Comparison of ENCODE assay signal across 7 cellular contexts in genomic region chr6:26371799-26372198, GRCh38. TPM values are rescaled to one million over a fixed set of nuclear protein-coding genes. Genes with fewer than 3 reads are reported as not detected.
A peak's percentile ranks its signal among the peaks of the same experiment; 100 is the strongest.
DNase-seq lines count a peak whose midpoint lies in the region; ATAC-seq and TF ChIP-seq lines count a peak whose summit lies in the region.
"Not testable (repeated sequence)": the region's sequence is repeated elsewhere in the genome, so short reads cannot be mapped to it uniquely, and the experiment has no call there.

No MANE protein-coding gene starts in this region.

- intact Hi-C loops in CD4-positive, alpha-beta T cell (cut with DNase I, micrococcal nuclease); activated CD8-positive, alpha-beta T cell treated with anti-CD3 and anti-CD28 coated beads for 36 hours (cut with micrococcal nuclease): not testable (repeated sequence)

- not testable (repeated sequence) for ATAC-seq in CD4-positive, alpha-beta T cell (ENCODE audit: poor library complexity); activated CD8-positive, alpha-beta T cell treated with anti-CD3 and anti-CD28 coated beads for 36 hours; activated naive CD8-positive, alpha-beta T cell treated with anti-CD3 and anti-CD28 coated beads, Interleukin-2, amount 50 U/mL, for 24 hours; central memory CD8-positive, alpha-beta T cell (replicated peaks; ENCODE audit: extremely low read depth, poor library complexity, severe bottlenecking); naive thymus-derived CD8-positive, alpha-beta T cell

- not testable (repeated sequence) for H3K27me3 ChIP-seq in CD4-positive, alpha-beta T cell (ENCODE audit: control insufficient read depth, insufficient read depth, low read length); Loucy (ENCODE audit: insufficient read depth, low read length, poor library complexity, severe bottlenecking)

- not testable (repeated sequence) for H3K4me3 ChIP-seq in Loucy (ENCODE audit: low read length, poor library complexity, severe bottlenecking)

- H3K4me1 Mint-ChIP-seq in CD4-positive, alpha-beta T cell (ENCODE audit: low read depth): peaks cover 58% of the 10 kb centered on the region
- peaks cover 51% of the 10 kb centered on the region for H3K4me1 Mint-ChIP-seq in activated CD8-positive, alpha-beta T cell treated with anti-CD3 and anti-CD28 coated beads for 36 hours (ENCODE audit: low read depth)
- peaks cover 74% of the 10 kb centered on the region for H3K4me1 Mint-ChIP-seq in activated naive CD4-positive, alpha-beta T cell treated with anti-CD3 and anti-CD28 coated beads, Interleukin-2, amount 50 U/mL, for 24 hours
- peaks cover 48% of the 10 kb centered on the region for H3K4me1 Mint-ChIP-seq in activated naive CD8-positive, alpha-beta T cell treated with anti-CD3 and anti-CD28 coated beads, Interleukin-2, amount 50 U/mL, for 24 hours
- H3K4me1 Mint-ChIP-seq in central memory CD8-positive, alpha-beta T cell: peaks cover 72% of the 10 kb centered on the region
- peaks cover 37 to 78% (median 73%) of the 10 kb centered on the region in 4 donors for H3K4me1 Mint-ChIP-seq in naive thymus-derived CD8-positive, alpha-beta T cell

- H3K4me3 Mint-ChIP-seq in CD4-positive, alpha-beta T cell; activated CD8-positive, alpha-beta T cell treated with anti-CD3 and anti-CD28 coated beads for 36 hours; activated naive CD4-positive, alpha-beta T cell treated with anti-CD3 and anti-CD28 coated beads, Interleukin-2, amount 50 U/mL, for 24 hours; activated naive CD8-positive, alpha-beta T cell treated with anti-CD3 and anti-CD28 coated beads, Interleukin-2, amount 50 U/mL, for 24 hours; central memory CD8-positive, alpha-beta T cell: not testable (repeated sequence)
- peak overlapping the region in 3 of 10 donors; percentile 10 to 60 (median 54) for H3K4me3 Mint-ChIP-seq in naive thymus-derived CD8-positive, alpha-beta T cell

- H2AFZ ChIP-seq in Loucy (ENCODE audit: low read length): not testable (repeated sequence)

- TF ChIP-seq CTCF in CD4-positive, alpha-beta T cell (IDR thresholded peaks at IDR 0.05); Loucy (conservative IDR thresholded peaks at IDR 0.05; ENCODE audit: low read length); activated CD8-positive, alpha-beta T cell treated with anti-CD3 and anti-CD28 coated beads for 36 hours (IDR thresholded peaks at IDR 0.05): not testable (repeated sequence)

- H3K27ac ChIP-seq in CD4-positive, alpha-beta T cell (ENCODE audit: low read depth, low read length): not testable (repeated sequence)

- not testable (repeated sequence) for H3K9me3 Mint-ChIP-seq in CD4-positive, alpha-beta T cell; activated CD8-positive, alpha-beta T cell treated with anti-CD3 and anti-CD28 coated beads for 36 hours; activated naive CD4-positive, alpha-beta T cell treated with anti-CD3 and anti-CD28 coated beads, Interleukin-2, amount 50 U/mL, for 24 hours; activated naive CD8-positive, alpha-beta T cell treated with anti-CD3 and anti-CD28 coated beads, Interleukin-2, amount 50 U/mL, for 24 hours; central memory CD8-positive, alpha-beta T cell; naive thymus-derived CD8-positive, alpha-beta T cell

- not testable (repeated sequence) for H3K9me2 ChIP-seq in Loucy (replicated peaks; ENCODE audit: low read depth, low read length)

- POLR2A ChIA-PET in CD4-positive, alpha-beta T cell (lab: Charles Lee); activated CD8-positive, alpha-beta T cell treated with anti-CD3 and anti-CD28 coated beads for 36 hours (lab: Charles Lee): not testable (repeated sequence)
- POLR2A ChIA-PET in naive thymus-derived CD8-positive, alpha-beta T cell (lab: Charles Lee): interaction anchor here (0.7 kb wide), 1 partner anchor 19 kb away, joined by 3 read pairs; no protein-coding TSS in a partner anchor

- not testable (repeated sequence) for H3K9me3 ChIP-seq in CD4-positive, alpha-beta T cell (ENCODE audit: control insufficient read depth, low read length); Loucy (ENCODE audit: insufficient read depth, low read depth, low read length)

- peaks cover 21% of the 10 kb centered on the region for H3K79me2 ChIP-seq in Loucy (ENCODE audit: insufficient read depth, low read length)

- peaks cover 87% of the 10 kb centered on the region for H3K36me3 Mint-ChIP-seq in CD4-positive, alpha-beta T cell (ENCODE audit: low read depth)
- H3K36me3 Mint-ChIP-seq in activated CD8-positive, alpha-beta T cell treated with anti-CD3 and anti-CD28 coated beads for 36 hours (ENCODE audit: low read depth): peaks cover 63% of the 10 kb centered on the region
- H3K36me3 Mint-ChIP-seq in activated naive CD4-positive, alpha-beta T cell treated with anti-CD3 and anti-CD28 coated beads, Interleukin-2, amount 50 U/mL, for 24 hours: peaks cover 17% of the 10 kb centered on the region
- H3K36me3 Mint-ChIP-seq in activated naive CD8-positive, alpha-beta T cell treated with anti-CD3 and anti-CD28 coated beads, Interleukin-2, amount 50 U/mL, for 24 hours (ENCODE audit: low read depth): peaks cover 54% of the 10 kb centered on the region
- H3K36me3 Mint-ChIP-seq in central memory CD8-positive, alpha-beta T cell (ENCODE audit: insufficient read depth): peaks cover 69% of the 10 kb centered on the region
- H3K36me3 Mint-ChIP-seq in naive thymus-derived CD8-positive, alpha-beta T cell: peaks cover 5 to 85% (median 31%) of the 10 kb centered on the region in 3 donors

- not testable (repeated sequence) for DNase-seq in CD4-positive, alpha-beta T cell; activated CD8-positive, alpha-beta T cell treated with anti-CD3 and anti-CD28 coated beads for 36 hours; activated naive CD8-positive, alpha-beta T cell treated with anti-CD3 and anti-CD28 coated beads, Interleukin-2, amount 50 U/mL, for 24 hours; central memory CD8-positive, alpha-beta T cell (ENCODE audit: low spot score in 2 of 2); naive thymus-derived CD8-positive, alpha-beta T cell

- peaks cover 34% of the 10 kb centered on the region for H3K4me1 ChIP-seq in Loucy (ENCODE audit: insufficient read depth, low read length, poor library complexity, severe bottlenecking)

- CTCF ChIA-PET in CD4-positive, alpha-beta T cell (lab: Charles Lee); activated CD8-positive, alpha-beta T cell treated with anti-CD3 and anti-CD28 coated beads for 36 hours (lab: Charles Lee): not testable (repeated sequence)

- not testable (repeated sequence) for H3F3A ChIP-seq in Loucy (ENCODE audit: low read depth)

- H3K27me3 Mint-ChIP-seq in CD4-positive, alpha-beta T cell; activated CD8-positive, alpha-beta T cell treated with anti-CD3 and anti-CD28 coated beads for 36 hours; activated naive CD4-positive, alpha-beta T cell treated with anti-CD3 and anti-CD28 coated beads, Interleukin-2, amount 50 U/mL, for 24 hours; activated naive CD8-positive, alpha-beta T cell treated with anti-CD3 and anti-CD28 coated beads, Interleukin-2, amount 50 U/mL, for 24 hours; central memory CD8-positive, alpha-beta T cell; naive thymus-derived CD8-positive, alpha-beta T cell: not testable (repeated sequence)

- H3K36me3 ChIP-seq in Loucy (ENCODE audit: insufficient read depth, low read length): not testable (repeated sequence)

- not testable (repeated sequence) for H3K9ac ChIP-seq in Loucy (ENCODE audit: low read depth, low read length, poor library complexity, severe bottlenecking)

- H3K4me2 ChIP-seq in Loucy (ENCODE audit: low read depth, low read length, poor library complexity, severe bottlenecking): peak overlapping the region; percentile 46

- peak overlapping the region; percentile 80 for H3K27ac Mint-ChIP-seq in CD4-positive, alpha-beta T cell
- H3K27ac Mint-ChIP-seq in activated CD8-positive, alpha-beta T cell treated with anti-CD3 and anti-CD28 coated beads for 36 hours: peak overlapping the region; percentile 62
- peak overlapping the region; percentile 85 for H3K27ac Mint-ChIP-seq in activated naive CD4-positive, alpha-beta T cell treated with anti-CD3 and anti-CD28 coated beads, Interleukin-2, amount 50 U/mL, for 24 hours
- H3K27ac Mint-ChIP-seq in activated naive CD8-positive, alpha-beta T cell treated with anti-CD3 and anti-CD28 coated beads, Interleukin-2, amount 50 U/mL, for 24 hours: peak overlapping the region; percentile 48
- peak overlapping the region; percentile 78 for H3K27ac Mint-ChIP-seq in central memory CD8-positive, alpha-beta T cell (ENCODE audit: low read depth)
- peak overlapping the region; percentile 34 to 86 (median 76) for H3K27ac Mint-ChIP-seq in naive thymus-derived CD8-positive, alpha-beta T cell

- not testable (repeated sequence) for H4K20me1 ChIP-seq in Loucy (ENCODE audit: insufficient read depth, low read length, poor library complexity, severe bottlenecking)

RNA-seq across cellular contexts. Expression of gene BTN3A2, which starts 6.8 kb away (rescaled TPM):
- total RNA-seq in CD4-positive, alpha-beta T cell: 10 to 100 TPM; 40.6 to 45.5 TPM
- 10 to 100 TPM; 58.4 to 63.5 TPM for total RNA-seq in activated CD8-positive, alpha-beta T cell treated with anti-CD3 and anti-CD28 coated beads for 36 hours
- 100 to 1,000 TPM; 148 to 158 TPM for total RNA-seq in naive thymus-derived CD8-positive, alpha-beta T cell
- 100 to 1,000 TPM; 119 to 160 (median 151) TPM for polyA plus RNA-seq in naive thymus-derived CD8-positive, alpha-beta T cell

RNA-seq across cellular contexts. Expression of gene BTN2A2, which starts 11.1 kb away (rescaled TPM):
- 10 to 100 TPM in 1 of 2 experiments, 1 to 10 TPM in 1; 9.7 to 10.7 TPM for total RNA-seq in CD4-positive, alpha-beta T cell
- total RNA-seq in activated CD8-positive, alpha-beta T cell treated with anti-CD3 and anti-CD28 coated beads for 36 hours: 10 to 100 TPM; 12.8 to 16.1 TPM
- total RNA-seq in naive thymus-derived CD8-positive, alpha-beta T cell: 10 to 100 TPM; 24.6 to 26.8 TPM
- polyA plus RNA-seq in naive thymus-derived CD8-positive, alpha-beta T cell: 1 to 10 TPM; 2.3 to 5.8 (median 2.7) TPM

RNA-seq across cellular contexts. Expression of gene BTN3A1, which starts 30.3 kb away (rescaled TPM):
- total RNA-seq in CD4-positive, alpha-beta T cell: 100 to 1,000 TPM; 109 TPM
- 10 to 100 TPM; 32.7 to 34.0 TPM for total RNA-seq in activated CD8-positive, alpha-beta T cell treated with anti-CD3 and anti-CD28 coated beads for 36 hours
- 100 to 1,000 TPM; 245 to 250 TPM for total RNA-seq in naive thymus-derived CD8-positive, alpha-beta T cell
- 10 to 100 TPM; 39.8 to 63.0 (median 47.3) TPM for polyA plus RNA-seq in naive thymus-derived CD8-positive, alpha-beta T cell
